In the genomic region with DNA sequence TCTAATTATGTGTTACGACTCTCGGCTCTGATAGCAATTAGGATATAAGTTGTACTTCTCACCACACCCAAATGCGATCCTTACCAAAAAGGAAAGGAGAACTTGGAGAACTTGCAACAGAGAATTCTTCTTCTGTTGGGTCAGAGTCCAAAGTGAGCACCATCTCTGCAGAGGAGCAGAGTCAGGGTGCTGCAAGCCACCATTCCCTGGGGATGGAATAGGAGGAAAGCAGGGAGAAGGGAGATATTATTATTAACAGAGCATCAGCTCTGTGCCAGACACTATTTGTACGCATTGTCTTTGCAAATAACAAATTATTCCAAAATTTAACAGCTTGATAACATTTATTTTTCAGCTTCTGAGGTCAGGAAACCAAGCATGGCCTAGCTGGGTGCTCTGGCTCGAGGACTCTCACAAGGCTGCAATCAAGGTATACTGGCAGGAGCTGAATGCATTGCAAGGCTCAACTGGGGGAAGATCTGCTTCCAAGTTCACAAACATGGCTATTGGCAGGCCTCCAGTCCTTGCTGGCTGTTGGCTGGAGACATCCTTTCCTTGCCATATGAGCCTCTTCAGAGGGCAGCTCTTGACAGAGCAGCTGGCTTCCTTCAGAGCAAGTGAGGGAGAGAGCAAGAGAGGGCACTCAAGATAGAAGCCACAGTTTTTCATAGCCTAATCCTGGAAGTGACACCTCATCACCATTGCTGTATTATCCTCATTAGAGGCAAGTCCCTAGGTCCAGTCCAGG, we compare ENCODE assay signal across 13 cellular contexts.
DNase-seq lines count a peak whose midpoint lies in the region; ATAC-seq and TF ChIP-seq lines count a peak whose summit lies in the region.
"Had no signal": no experiment of that assay in that cellular context is flagged by ENCODE, and none has a peak within 500 bp of the region (broad histone marks: within the 10 kb centered on the region; RNA-seq: fewer than 3 reads in every experiment).

No MANE protein-coding gene starts in this region.

- H3K36me3 ChIP-seq in parathyroid adenoma (ENCODE audit: control insufficient read depth, insufficient read depth, low read length), result no peaks in the 10 kb centered on the region
- H3K36me3 ChIP-seq in neural progenitor cell, result no peaks in the 10 kb centered on the region

- TF ChIP-seq CTCF in AG10803 (conservative IDR thresholded peaks at IDR 0.05; ENCODE audit: low read length), result no peak
- no peak for TF ChIP-seq CTCF in parathyroid adenoma (IDR thresholded peaks at IDR 0.05)
- no peak for TF ChIP-seq CTCF in neural progenitor cell (IDR thresholded peaks at IDR 0.05)

- H3K4me1 Mint-ChIP-seq in neural progenitor cell, result peaks cover 11% of the 10 kb centered on the region
- H3K4me1 Mint-ChIP-seq: CD4-positive, CD25-positive, alpha-beta regulatory T cell; stimulated activated memory B cell treated with anti-CD40 and anti-IgM and Interleukin-4, amounts not matched to agents 10 μg/mL and 1 μg/mL and 100 μg/mL, for 72 hours had no signal

- H4K20me1 ChIP-seq in neural progenitor cell (ENCODE audit: low read depth), result no peaks in the 10 kb centered on the region

- H3K36me3 Mint-ChIP-seq in neural progenitor cell, result no peaks in the 10 kb centered on the region
- H3K36me3 Mint-ChIP-seq: CD4-positive, CD25-positive, alpha-beta regulatory T cell; stimulated activated memory B cell treated with anti-CD40 and anti-IgM and Interleukin-4, amounts not matched to agents 10 μg/mL and 1 μg/mL and 100 μg/mL, for 72 hours had no signal

- H3K9ac ChIP-seq in parathyroid adenoma (no peak overlapping the region), neural progenitor cell (no peak overlapping the region)

- H3K9me3 Mint-ChIP-seq in neural progenitor cell, result peaks cover 19% of the 10 kb centered on the region
- H3K9me3 Mint-ChIP-seq: activated T-cell treated with anti-CD3 and anti-CD28 coated beads, Interleukin-2, amount 50 U/mL, for 72 hours; stimulated activated memory B cell treated with anti-CD40 and anti-IgM and Interleukin-4, amounts not matched to agents 10 μg/mL and 1 μg/mL and 100 μg/mL, for 72 hours had no signal

- H3K27ac Mint-ChIP-seq in neural progenitor cell, result no peak overlapping the region
- H3K27ac Mint-ChIP-seq: activated T-cell treated with anti-CD3 and anti-CD28 coated beads, Interleukin-2, amount 50 U/mL, for 72 hours; CD4-positive, CD25-positive, alpha-beta regulatory T cell; stimulated activated memory B cell treated with anti-CD40 and anti-IgM and Interleukin-4, amounts not matched to agents 10 μg/mL and 1 μg/mL and 100 μg/mL, for 72 hours had no signal

- no peak overlapping the region for H3K4me3 Mint-ChIP-seq in neural progenitor cell
- H3K4me3 Mint-ChIP-seq: activated T-cell treated with anti-CD3 and anti-CD28 coated beads, Interleukin-2, amount 50 U/mL, for 72 hours; CD4-positive, CD25-positive, alpha-beta regulatory T cell; stimulated activated memory B cell treated with anti-CD40 and anti-IgM and Interleukin-4, amounts not matched to agents 10 μg/mL and 1 μg/mL and 100 μg/mL, for 72 hours had no signal

- intact Hi-C loops in head of caudate nucleus (cut with DNase I), result no loop called here

- H3K27me3 ChIP-seq in parathyroid adenoma (ENCODE audit: control insufficient read depth, insufficient read depth, low read length) (no peaks in the 10 kb centered on the region), neural progenitor cell (no peaks in the 10 kb centered on the region)

- peak; percentile 85 for DNase-seq in AG10803 (ENCODE audit: low read depth)
- peak; percentile 25 for DNase-seq in NCI-H510A treated with DMSO at 0.1 percent for 48 hours (lab: John Stamatoyannopoulos, UW)
- peak in 35 of 42 donors; percentile 5 to 62 (median 29) for DNase-seq in head of caudate nucleus
- no peak for DNase-seq in neural progenitor cell (ENCODE audit: low spot score)
- no peak for DNase-seq in A172 (ENCODE audit: low spot score)
- no peak for DNase-seq in HuH-7 (ENCODE audit: low spot score)
- DNase-seq: activated T-cell treated with anti-CD3 and anti-CD28 coated beads, Interleukin-2, amount 50 U/mL, for 72 hours; CD4-positive, CD25-positive, alpha-beta regulatory T cell; kidney glomerular epithelial cell had no signal

- ATAC-seq in HG03175 (IDR thresholded peaks at IDR 0.05; ENCODE audit: unreplicated experiment), result no peak
- ATAC-seq: activated T-cell treated with anti-CD3 and anti-CD28 coated beads, Interleukin-2, amount 50 U/mL, for 72 hours; stimulated activated memory B cell treated with anti-CD40 and anti-IgM and Interleukin-4, amounts not matched to agents 10 μg/mL and 1 μg/mL and 100 μg/mL, for 72 hours had no signal

- H3K27me3 Mint-ChIP-seq in neural progenitor cell (ENCODE audit: insufficient read depth, low read depth), result peaks cover 4% of the 10 kb centered on the region

- H3K79me2 ChIP-seq in parathyroid adenoma (no peaks in the 10 kb centered on the region), neural progenitor cell (ENCODE audit: low read depth) (no peaks in the 10 kb centered on the region)

- H3K9me3 ChIP-seq in parathyroid adenoma (ENCODE audit: control insufficient read depth, low read length) (no peaks in the 10 kb centered on the region), neural progenitor cell (ENCODE audit: low read depth) (no peaks in the 10 kb centered on the region)

- H3K27ac ChIP-seq in parathyroid adenoma, result no peak overlapping the region
- no peak overlapping the region for H3K27ac ChIP-seq in neural progenitor cell

- H3K4me3 ChIP-seq in AG10803 (ENCODE audit: low read length), result no peak overlapping the region
- H3K4me3 ChIP-seq in parathyroid adenoma (ENCODE audit: low read depth, low read length), result no peak overlapping the region
- H3K4me3 ChIP-seq in neural progenitor cell, result no peak overlapping the region
- H3K4me3 ChIP-seq: smooth muscle cell had no signal

- H3K4me2 ChIP-seq in parathyroid adenoma (ENCODE audit: low read length), result no peak overlapping the region
- H3K4me2 ChIP-seq in neural progenitor cell, result no peak overlapping the region
- H3K4me2 ChIP-seq: smooth muscle cell had no signal

- peaks cover 13% of the 10 kb centered on the region for H3K4me1 ChIP-seq in parathyroid adenoma
- peaks cover 2% of the 10 kb centered on the region for H3K4me1 ChIP-seq in neural progenitor cell

- no peaks in the 10 kb centered on the region for H3F3A ChIP-seq in neural progenitor cell (ENCODE audit: low read depth)

- H2AFZ ChIP-seq in parathyroid adenoma (peak overlapping the region; percentile 16), neural progenitor cell (replicated peaks) (no peak overlapping the region)

Comparison
In these comparisons a context has a peak if more than half of its experiments do, and no peak if none do; other contexts are left out.
1. DNase-seq: peak in AG10803 (single experiment), NCI-H510A treated with DMSO at 0.1 percent for 48 hours (single experiment) and head of caudate nucleus (35 of 42); none in neural progenitor cell (single experiment), A172 (single experiment) and HuH-7 (single experiment).